ENCODE assay signal across 8 cellular contexts in genomic region chr12:27710592-27711311, GRCh38. TPM values are rescaled to one million over a fixed set of nuclear protein-coding genes. Genes with fewer than 3 reads are reported as not detected.
A peak's percentile ranks its signal among the peaks of the same experiment; 100 is the strongest.
DNase-seq lines count a peak whose midpoint lies in the region; ATAC-seq and TF ChIP-seq lines count a peak whose summit lies in the region.

MRPS35 (plus strand) TSS chr12:27710832; CDS start chr12:27710844, 12 bp downstream.

- H4K91ac ChIP-seq in mesenchymal stem cell (ENCODE audit: low read length), result peak within 1 kb of the TSS; percentile 98

- peak within 1 kb of the TSS; percentile 89 for H3K4me2 ChIP-seq in mesenchymal stem cell (ENCODE audit: low read length, poor library complexity, severe bottlenecking)

- no peak within 1 kb of the TSS for H2AK5ac ChIP-seq in mesenchymal stem cell (ENCODE audit: low read length, severe bottlenecking)

- H3K4ac ChIP-seq in mesenchymal stem cell (ENCODE audit: low read depth in 1 of 2, low read length in 2 of 2), result peak within 1 kb of the TSS; percentile 91 to 99

- H4K8ac ChIP-seq in mesenchymal stem cell (ENCODE audit: low read length), result peak within 1 kb of the TSS; percentile 100

- H3K27ac ChIP-seq in HL-60 (replicated peaks) (peak within 1 kb of the TSS; percentile 82), mesenchymal stem cell (ENCODE audit: low read length, poor library complexity, severe bottlenecking) (peak within 1 kb of the TSS; percentile 93)
- H3K27ac ChIP-seq in effector memory CD4-positive, alpha-beta T cell (ENCODE audit: insufficient read depth, low read length, poor library complexity, severe bottlenecking), result peak within 1 kb of the TSS; percentile 73

- peak within 1 kb of the TSS in 1 of 2 experiments; percentile 98 for H3K23ac ChIP-seq in mesenchymal stem cell (ENCODE audit: low read length in 2 of 2)

- H3K18ac ChIP-seq in mesenchymal stem cell (ENCODE audit: low read depth in 1 of 2, low read length in 2 of 2), result peak within 1 kb of the TSS; percentile 98 to 99

- H2AFZ ChIP-seq in mesenchymal stem cell (ENCODE audit: low read depth, low read length), result peak within 1 kb of the TSS; percentile 99

- peak within 1 kb of the TSS; percentile 97 for H3K9ac ChIP-seq in mesenchymal stem cell (ENCODE audit: low read length)

- H2BK120ac ChIP-seq in mesenchymal stem cell (ENCODE audit: low read depth, low read length), result no peak within 1 kb of the TSS

- CTCF ChIA-PET in activated CD8-positive, alpha-beta memory T cell treated with anti-CD3 and anti-CD28 coated beads for 36 hours (lab: Charles Lee), result interaction anchor here (1.0 kb wide), 1 partner anchor 111 kb away, joined by 4 read pairs; no protein-coding TSS in a partner anchor

- H2BK5ac ChIP-seq in mesenchymal stem cell (ENCODE audit: low read depth, low read length, poor library complexity, severe bottlenecking), result peak within 1 kb of the TSS; percentile 61

- TF ChIP-seq CTCF in HL-60 (IDR thresholded peaks at IDR 0.05; ENCODE audit: insufficient read depth, low read length), result no peak

- H2BK15ac ChIP-seq in mesenchymal stem cell (ENCODE audit: low read depth, poor library complexity, severe bottlenecking), result peak within 1 kb of the TSS; percentile 45

- H3K36me3 ChIP-seq in effector memory CD4-positive, alpha-beta T cell (ENCODE audit: control insufficient read depth, insufficient read depth, low read length), result peaks cover 5% of the 10 kb centered on the region
- peaks cover 11 to 17% of the 10 kb centered on the region in 2 experiments for H3K36me3 ChIP-seq in mesenchymal stem cell (ENCODE audit: control insufficient read depth in 1 of 2, insufficient read depth in 2 of 2, low read depth in 1 of 2, low read length in 2 of 2)

- peaks cover 11% of the 10 kb centered on the region for H3K79me1 ChIP-seq in mesenchymal stem cell (replicated peaks; ENCODE audit: low read length, poor library complexity, severe bottlenecking)

- ATAC-seq in GM19463 (IDR thresholded peaks at IDR 0.05; ENCODE audit: unreplicated experiment), result peak; percentile 96

- H3K4me1 ChIP-seq in effector memory CD4-positive, alpha-beta T cell (ENCODE audit: control insufficient read depth, insufficient read depth, low read length, poor library complexity, severe bottlenecking), result no peaks in the 10 kb centered on the region
- peaks cover 6% of the 10 kb centered on the region for H3K4me1 ChIP-seq in mesenchymal stem cell (ENCODE audit: control insufficient read depth, insufficient read depth, low read depth, low read length)

- H3K4me3 ChIP-seq in HL-60 (replicated peaks; ENCODE audit: insufficient read depth, low read length), result peak within 1 kb of the TSS; percentile 99
- peak within 1 kb of the TSS; percentile 94 for H3K4me3 ChIP-seq in effector memory CD4-positive, alpha-beta T cell (ENCODE audit: insufficient read depth, low read depth, low read length, poor library complexity, severe bottlenecking)
- peak within 1 kb of the TSS; percentile 99 for H3K4me3 ChIP-seq in mesenchymal stem cell (ENCODE audit: insufficient read depth in 1 of 2, low read depth in 1 of 2, low read length in 2 of 2)

- WGBS in mesenchymal stem cell, result under 1% methylated on average over 44 of the region's 46 CpGs

- DNase-seq in COLO668 (lab: John Stamatoyannopoulos, UW; ENCODE audit: unreplicated experiment), result peak; percentile 88
- DNase-seq in HL-60 (ENCODE audit: low read depth in 1 of 2, low spot score in 1 of 2), result peak; percentile 82 to 91
- DNase-seq in NK-92 treated with Interleukin-12 subunit alpha and Interleukin-12 subunit beta, amount 100 ng/mL, for 24 hours (lab: John Stamatoyannopoulos, UW), result peak; percentile 75
- peak; percentile 77 to 87 (median 85) for DNase-seq in effector memory CD4-positive, alpha-beta T cell
- peak; percentile 94 for DNase-seq in mesenchymal stem cell
- peak; percentile 77 for DNase-seq in stimulated activated CD8-positive, alpha-beta memory T cell treated with anti-CD3 and anti-CD28 coated beads, Interleukin-12 subunit alpha, Interleukin-12 subunit beta, amount 100 ng/mL, for 24 hours (ENCODE audit: extremely low read depth)

- POLR2A ChIA-PET in activated CD8-positive, alpha-beta memory T cell treated with anti-CD3 and anti-CD28 coated beads for 36 hours (lab: Charles Lee), result interaction anchor here (1.5 kb wide), 1 partner anchor 69 kb away, joined by 3 read pairs; no protein-coding TSS in a partner anchor

- H3K27me3 ChIP-seq in HL-60 (ENCODE audit: insufficient read depth, poor library complexity, severe bottlenecking), result no peaks in the 10 kb centered on the region
- H3K27me3 ChIP-seq in effector memory CD4-positive, alpha-beta T cell (replicated peaks; ENCODE audit: control insufficient read depth, insufficient read depth, low read length, poor library complexity, severe bottlenecking), result no peaks in the 10 kb centered on the region
- no peaks in the 10 kb centered on the region for H3K27me3 ChIP-seq in mesenchymal stem cell (ENCODE audit: control insufficient read depth in 1 of 2, insufficient read depth in 1 of 2, low read length in 2 of 2)

- peak within 1 kb of the TSS; percentile 1 to 100 for H3K14ac ChIP-seq in mesenchymal stem cell (ENCODE audit: low read length in 2 of 2)

- peak within 1 kb of the TSS; percentile 37 to 90 for H2BK12ac ChIP-seq in mesenchymal stem cell (ENCODE audit: low read length in 2 of 2)

- H3K9me3 ChIP-seq in effector memory CD4-positive, alpha-beta T cell (ENCODE audit: control insufficient read depth, low read length), result no peaks in the 10 kb centered on the region
- H3K9me3 ChIP-seq in mesenchymal stem cell (ENCODE audit: control insufficient read depth, low read length), result no peaks in the 10 kb centered on the region

RNA-seq across cellular contexts. Expression of gene MRPS35, which starts in this region (rescaled TPM):
- total RNA-seq in activated CD8-positive, alpha-beta memory T cell treated with anti-CD3 and anti-CD28 coated beads for 36 hours, result 10 to 100 TPM; 62.8 to 65.2 TPM
- polyA plus RNA-seq in mesenchymal stem cell (2013, experiment 1 of 2), result 40.2 TPM
- polyA plus RNA-seq in mesenchymal stem cell (2013, experiment 2 of 2), result 42.8 TPM

Comparison
In these comparisons a context has a peak if more than half of its experiments do, and no peak if none do; other contexts are left out.
1. Peak in every context shown above with its lines: DNase-seq, ATAC-seq, H3K4me3 ChIP-seq and H3K27ac ChIP-seq.